ENCODE assay signal across 30 cellular contexts in genomic region chr10:114478281-114478680, GRCh38.
DNase-seq lines count a peak whose midpoint lies in the region; ATAC-seq, FAIRE-seq and TF ChIP-seq lines count a peak whose summit lies in the region.
"Had no signal": no experiment of that assay in that cellular context is flagged by ENCODE, and none has a peak within 500 bp of the region (broad histone marks: within the 10 kb centered on the region; RNA-seq: fewer than 3 reads in every experiment).

No MANE protein-coding gene starts in this region.

- H3K27me3 ChIP-seq in right cardiac atrium (ENCODE audit: control insufficient read depth, insufficient read depth) (no peaks in the 10 kb centered on the region), suprapubic skin (no peaks in the 10 kb centered on the region)
- H3K27me3 ChIP-seq: ascending aorta, BE2C, transverse colon had no signal

- ATAC-seq in right cardiac atrium, result no peak
- ATAC-seq in GM19351 (IDR thresholded peaks at IDR 0.05; ENCODE audit: unreplicated experiment), result no peak
- no peak for ATAC-seq in GM18873 (IDR thresholded peaks at IDR 0.05; ENCODE audit: low FRiP score, unreplicated experiment)
- no peak for ATAC-seq in HG02571 (IDR thresholded peaks at IDR 0.05; ENCODE audit: unreplicated experiment)
- ATAC-seq: HCT116; left colon; stimulated activated naive CD8-positive, alpha-beta T cell treated with anti-CD3 and anti-CD28 coated beads, Interleukin-15, Interleukin-2, amounts not matched to agents 100 U/mL and 50 U/mL, for 24 hours had no signal

- TF ChIP-seq EP300 in suprapubic skin (IDR thresholded peaks at IDR 0.05), result no peak

- no peak for DNase-seq in activated naive CD4-positive, alpha-beta T cell treated with anti-CD3 and anti-CD28 coated beads, Interleukin-2, amount 10 ng/mL, durations not matched to agents 7 days and 5 days
- no peak for DNase-seq in GM12892 (ENCODE audit: insufficient read length)
- no peak for DNase-seq in right cardiac atrium
- no peak for DNase-seq in suprapubic skin (ENCODE audit: low spot score in 2 of 2)
- DNase-seq: activated CD4-positive, alpha-beta T cell treated with anti-CD3 and anti-CD28 coated beads for 4 hours; activated naive CD4-positive, alpha-beta T cell treated with anti-CD3 and anti-CD28 coated beads for 36 hours; BE2C; COR-L47; DMS79 treated with DMSO at 0.1 percent for 48 hours; dorsolateral prefrontal cortex; head of caudate nucleus; left colon; mesendoderm; NCI-H1105; NCI-H1930; NCI-H69; SK-N-SH; stimulated activated CD4-positive, alpha-beta T cell treated with anti-CD3 and anti-CD28 coated beads, Interleukin-4, amount 100 ng/mL, for 4 hours; stimulated activated naive CD8-positive, alpha-beta T cell treated with anti-CD3 and anti-CD28 coated beads, Interleukin-15, Interleukin-2, amounts not matched to agents 100 U/mL and 50 U/mL, for 24 hours; T-helper 2 cell; transverse colon had no signal

- H3K27ac ChIP-seq in right cardiac atrium (ENCODE audit: low read length) (peak overlapping the region; percentile 6), suprapubic skin (peak overlapping the region; percentile 75)

- no peaks in the 10 kb centered on the region for H3K27me3 Mint-ChIP-seq in activated naive CD4-positive, alpha-beta T cell treated with anti-CD3 and anti-CD28 coated beads, Interleukin-2, amount 50 U/mL, for 24 hours
- no peaks in the 10 kb centered on the region for H3K27me3 Mint-ChIP-seq in activated naive CD4-positive, alpha-beta T cell treated with anti-CD3 and anti-CD28 coated beads, Interleukin-2, amount 10 ng/mL, durations not matched to agents 7 days and 5 days
- H3K27me3 Mint-ChIP-seq: central memory CD8-positive, alpha-beta T cell had no signal

- H3K9me3 ChIP-seq in right cardiac atrium (ENCODE audit: control insufficient read depth, low read length) (no peaks in the 10 kb centered on the region), suprapubic skin (no peaks in the 10 kb centered on the region)
- H3K9me3 ChIP-seq: ascending aorta, BE2C, SK-N-SH, transverse colon had no signal

- no peak for TF ChIP-seq POLR2A in GM12892 (IDR thresholded peaks at IDR 0.05; ENCODE audit: low read depth, low read length)
- TF ChIP-seq POLR2A in suprapubic skin (IDR thresholded peaks at IDR 0.05), result no peak

- H3K4me1 ChIP-seq in right cardiac atrium (ENCODE audit: control insufficient read depth, insufficient read depth, low read length) (peaks cover 16% of the 10 kb centered on the region), suprapubic skin (peaks cover 33% of the 10 kb centered on the region)
- H3K4me1 ChIP-seq: ascending aorta had no signal

- 76% methylated on average over 2 of the region's 2 CpGs for WGBS in right cardiac atrium
- WGBS in suprapubic skin, result 73% methylated on average over 2 of the region's 2 CpGs

- peaks cover 10% of the 10 kb centered on the region for H3K36me3 Mint-ChIP-seq in activated naive CD4-positive, alpha-beta T cell treated with anti-CD3 and anti-CD28 coated beads, Interleukin-2, amount 50 U/mL, for 24 hours
- H3K36me3 Mint-ChIP-seq in activated naive CD4-positive, alpha-beta T cell treated with anti-CD3 and anti-CD28 coated beads, Interleukin-2, amount 10 ng/mL, durations not matched to agents 7 days and 5 days, result peaks cover 51% of the 10 kb centered on the region

- TF ChIP-seq CTCF in suprapubic skin (IDR thresholded peaks at IDR 0.05), result no peak

- H3K4me1 Mint-ChIP-seq in activated naive CD4-positive, alpha-beta T cell treated with anti-CD3 and anti-CD28 coated beads, Interleukin-2, amount 50 U/mL, for 24 hours, result peaks cover 85% of the 10 kb centered on the region
- H3K4me1 Mint-ChIP-seq in activated naive CD4-positive, alpha-beta T cell treated with anti-CD3 and anti-CD28 coated beads, Interleukin-2, amount 10 ng/mL, durations not matched to agents 7 days and 5 days, result peaks cover 38% of the 10 kb centered on the region

- CTCF ChIA-PET in activated naive CD4-positive, alpha-beta T cell treated with anti-CD3 and anti-CD28 coated beads, Interleukin-2, amount 10 ng/mL, durations not matched to agents 7 days and 5 days (lab: Charles Lee), result interaction anchor here (1.2 to 14.4 kb wide), 2 partner anchors 68 to 70 kb away, joined by 3 to 244 read pairs; no protein-coding TSS in a partner anchor

- intact Hi-C loops in right cardiac atrium (cut with DNase I), result loop anchor here in 2 of 4 donors (10.0 kb wide), 2 partner anchors 227 to 307 kb away; no protein-coding TSS in a partner anchor

- no peaks in the 10 kb centered on the region for H3K9me3 Mint-ChIP-seq in activated naive CD4-positive, alpha-beta T cell treated with anti-CD3 and anti-CD28 coated beads, Interleukin-2, amount 50 U/mL, for 24 hours
- no peaks in the 10 kb centered on the region for H3K9me3 Mint-ChIP-seq in activated naive CD4-positive, alpha-beta T cell treated with anti-CD3 and anti-CD28 coated beads, Interleukin-2, amount 10 ng/mL, durations not matched to agents 7 days and 5 days
- H3K9me3 Mint-ChIP-seq: activated naive CD4-positive, alpha-beta T cell treated with anti-CD3 and anti-CD28 coated beads for 36 hours; central memory CD8-positive, alpha-beta T cell had no signal

- no peak overlapping the region for H3K4me3 Mint-ChIP-seq in activated naive CD4-positive, alpha-beta T cell treated with anti-CD3 and anti-CD28 coated beads, Interleukin-2, amount 50 U/mL, for 24 hours
- H3K4me3 Mint-ChIP-seq in activated naive CD4-positive, alpha-beta T cell treated with anti-CD3 and anti-CD28 coated beads, Interleukin-2, amount 10 ng/mL, durations not matched to agents 7 days and 5 days, result no peak overlapping the region
- H3K4me3 Mint-ChIP-seq: activated naive CD4-positive, alpha-beta T cell treated with anti-CD3 and anti-CD28 coated beads for 36 hours; central memory CD8-positive, alpha-beta T cell had no signal

- H3K4me3 ChIP-seq in right cardiac atrium (ENCODE audit: low read length) (no peak overlapping the region), suprapubic skin (no peak overlapping the region)
- H3K4me3 ChIP-seq: ascending aorta, dorsolateral prefrontal cortex, transverse colon had no signal

- H3K36me3 ChIP-seq in suprapubic skin, result no peaks in the 10 kb centered on the region
- H3K36me3 ChIP-seq: ascending aorta, BE2C, transverse colon had no signal

- peak overlapping the region; percentile 85 for H3K27ac Mint-ChIP-seq in activated naive CD4-positive, alpha-beta T cell treated with anti-CD3 and anti-CD28 coated beads, Interleukin-2, amount 50 U/mL, for 24 hours
- no peak overlapping the region for H3K27ac Mint-ChIP-seq in activated naive CD4-positive, alpha-beta T cell treated with anti-CD3 and anti-CD28 coated beads, Interleukin-2, amount 10 ng/mL, durations not matched to agents 7 days and 5 days
- H3K27ac Mint-ChIP-seq: activated naive CD4-positive, alpha-beta T cell treated with anti-CD3 and anti-CD28 coated beads for 36 hours had no signal

- peak; percentile 50 for FAIRE-seq in GM12892 (lab: Jason Lieb, UNC)
- FAIRE-seq: A204.1, endothelial cell of umbilical vein had no signal
